ENCODE assay signal across 22 cellular contexts in genomic region chr4:87342872-87343271, GRCh38. TPM values are rescaled to one million over a fixed set of nuclear protein-coding genes. Genes with fewer than 3 reads are reported as not detected.
A peak's percentile ranks its signal among the peaks of the same experiment; 100 is the strongest.
DNase-seq lines count a peak whose midpoint lies in the region; TF ChIP-seq lines count a peak whose summit lies in the region.
"Had no signal": no experiment of that assay in that cellular context is flagged by ENCODE, and none has a peak within 500 bp of the region (broad histone marks: within the 10 kb centered on the region; RNA-seq: fewer than 3 reads in every experiment).

No MANE protein-coding gene starts in this region.

- no peak overlapping the region for H3K4me3 Mint-ChIP-seq in progenitor cell of endocrine pancreas (ENCODE audit: low read depth)
- H3K4me3 Mint-ChIP-seq in activated T-cell treated with anti-CD3 and anti-CD28 coated beads, Interleukin-2, amount 50 U/mL, for 24 hours, result no peak overlapping the region
- H3K4me3 Mint-ChIP-seq: CD4-positive, alpha-beta memory T cell had no signal

- H3K36me3 Mint-ChIP-seq in progenitor cell of endocrine pancreas (ENCODE audit: insufficient read depth), result peaks cover 35% of the 10 kb centered on the region
- H3K36me3 Mint-ChIP-seq in activated T-cell treated with anti-CD3 and anti-CD28 coated beads, Interleukin-2, amount 50 U/mL, for 24 hours (ENCODE audit: low read depth), result peaks cover 75% of the 10 kb centered on the region

- peaks cover 16% of the 10 kb centered on the region for H3K9me3 Mint-ChIP-seq in progenitor cell of endocrine pancreas (ENCODE audit: low read depth)
- H3K9me3 Mint-ChIP-seq in activated T-cell treated with anti-CD3 and anti-CD28 coated beads, Interleukin-2, amount 50 U/mL, for 24 hours, result peaks cover 4% of the 10 kb centered on the region

- H3K79me2 ChIP-seq in GM23248 (ENCODE audit: insufficient read depth), result no peaks in the 10 kb centered on the region
- peaks cover 6% of the 10 kb centered on the region for H3K79me2 ChIP-seq in hepatocyte

- H3K27ac Mint-ChIP-seq in progenitor cell of endocrine pancreas, result no peak overlapping the region
- no peak overlapping the region for H3K27ac Mint-ChIP-seq in activated T-cell treated with anti-CD3 and anti-CD28 coated beads, Interleukin-2, amount 50 U/mL, for 24 hours

- H2AFZ ChIP-seq in GM23248 (0 out of 2 replicates have a peak overlapping the region, but pooled peaks have one; percentile 77), hepatocyte (no peak overlapping the region)

- no peaks in the 10 kb centered on the region for H3F3A ChIP-seq in GM23248 (ENCODE audit: insufficient read depth)

- no peak for TF ChIP-seq EP300 in suprapubic skin (IDR thresholded peaks at IDR 0.05)

- H3K27me3 ChIP-seq in GM23248 (replicated peaks; ENCODE audit: insufficient read depth), result no peaks in the 10 kb centered on the region
- H3K27me3 ChIP-seq in adrenal gland, result no peaks in the 10 kb centered on the region
- no peaks in the 10 kb centered on the region for H3K27me3 ChIP-seq in hepatocyte
- H3K27me3 ChIP-seq in suprapubic skin, result no peaks in the 10 kb centered on the region

- no peaks in the 10 kb centered on the region for H3K9me2 ChIP-seq in GM23248 (ENCODE audit: insufficient read depth)
- H3K9me2 ChIP-seq in hepatocyte (replicated peaks; ENCODE audit: insufficient read depth), result no peaks in the 10 kb centered on the region

- TF ChIP-seq POLR2A in adrenal gland (IDR thresholded peaks at IDR 0.05) (no peak), suprapubic skin (IDR thresholded peaks at IDR 0.05) (no peak)

- H3K4me3 ChIP-seq in GM23248 (peak overlapping the region; percentile 68; the same call in 1 of the 2 replicates), adrenal gland (no peak overlapping the region), hepatocyte (no peak overlapping the region), suprapubic skin (no peak overlapping the region)
- H3K4me3 ChIP-seq: SK-N-MC had no signal

- intact Hi-C loops in adrenal gland (cut with DNase I), result no loop called here

- WGBS in GM23248 (ENCODE audit: low coverage in 1 of 2, low lambda C conversion rate in 2 of 2, missing lambda C conversion rate in 2 of 2), 2 experiments, result 94 to 97% methylated on average over 3 of the region's 3 CpGs
- 92 to 96% (median 94%) methylated on average over 3 of the region's 3 CpGs for WGBS in adrenal gland, 4 donors
- WGBS in hepatocyte (ENCODE audit: low lambda C conversion rate, missing lambda C conversion rate), result 94% methylated on average over 3 of the region's 3 CpGs
- WGBS in suprapubic skin, result 90% methylated on average over 3 of the region's 3 CpGs

- H3K9me3 ChIP-seq in GM23248 (ENCODE audit: low read depth), result no peaks in the 10 kb centered on the region
- peaks cover 0 to 10% (median 0%) of the 10 kb centered on the region in 3 donors for H3K9me3 ChIP-seq in adrenal gland (replicated peaks in 1 of 3)
- H3K9me3 ChIP-seq in hepatocyte (ENCODE audit: low read depth), result no peaks in the 10 kb centered on the region
- H3K9me3 ChIP-seq in suprapubic skin, result peaks cover 15% of the 10 kb centered on the region
- H3K9me3 ChIP-seq: Caco-2 had no signal

- peak overlapping the region; percentile 75 for H3K4me2 ChIP-seq in GM23248 (ENCODE audit: unreplicated experiment)
- no peak overlapping the region for H3K4me2 ChIP-seq in hepatocyte
- H3K4me2 ChIP-seq: KMS-11 had no signal

- H3K36me3 ChIP-seq in GM23248 (ENCODE audit: low read depth) (peaks cover 8% of the 10 kb centered on the region), adrenal gland (replicated peaks in 1 of 2) (peaks cover 0 to 13% of the 10 kb centered on the region in 2 donors), hepatocyte (replicated peaks; ENCODE audit: insufficient read depth, low read depth) (no peaks in the 10 kb centered on the region), suprapubic skin (peaks cover 26% of the 10 kb centered on the region)

- H4K20me1 ChIP-seq in GM23248 (ENCODE audit: insufficient read depth) (no peaks in the 10 kb centered on the region), hepatocyte (ENCODE audit: insufficient read depth, poor library complexity, severe bottlenecking) (no peaks in the 10 kb centered on the region)

- H3K4me1 ChIP-seq in GM23248 (ENCODE audit: insufficient read depth) (no peaks in the 10 kb centered on the region), adrenal gland (replicated peaks in 1 of 2) (peaks cover 0 to 7% of the 10 kb centered on the region in 2 donors), hepatocyte (ENCODE audit: insufficient read depth) (no peaks in the 10 kb centered on the region), suprapubic skin (peaks cover 2% of the 10 kb centered on the region)
- H3K4me1 ChIP-seq: Caco-2 had no signal

- TF ChIP-seq CTCF in adrenal gland (IDR thresholded peaks at IDR 0.05) (no peak), hepatocyte (IDR thresholded peaks at IDR 0.05; ENCODE audit: poor library complexity) (no peak), suprapubic skin (IDR thresholded peaks at IDR 0.05) (no peak), progenitor cell of endocrine pancreas (IDR thresholded peaks at IDR 0.05; ENCODE audit: unreplicated experiment) (no peak)

- no peaks in the 10 kb centered on the region for H3K27me3 Mint-ChIP-seq in progenitor cell of endocrine pancreas
- no peaks in the 10 kb centered on the region for H3K27me3 Mint-ChIP-seq in activated T-cell treated with anti-CD3 and anti-CD28 coated beads, Interleukin-2, amount 50 U/mL, for 24 hours
- H3K27me3 Mint-ChIP-seq: CD4-positive, alpha-beta memory T cell had no signal

- in situ Hi-C loops in GM23248 (cut with MboI), result loop anchor here (25.0 kb wide), 1 partner anchor 494 kb away; the partner anchor contains the start of gene MEPE

- no peak overlapping the region for H3K9ac ChIP-seq in GM23248
- H3K9ac ChIP-seq: KMS-11 had no signal

- H3K4me1 Mint-ChIP-seq in progenitor cell of endocrine pancreas (ENCODE audit: low read depth), result peaks cover 2% of the 10 kb centered on the region
- H3K4me1 Mint-ChIP-seq in activated T-cell treated with anti-CD3 and anti-CD28 coated beads, Interleukin-2, amount 50 U/mL, for 24 hours (ENCODE audit: low read depth), result no peaks in the 10 kb centered on the region

- no peak overlapping the region for H3K27ac ChIP-seq in GM23248
- peak overlapping the region in 4 of 5 donors; percentile 25 to 65 (median 31) for H3K27ac ChIP-seq in adrenal gland
- H3K27ac ChIP-seq in hepatocyte, result peak overlapping the region; percentile 41
- H3K27ac ChIP-seq in suprapubic skin, result peak overlapping the region; percentile 2
- H3K27ac ChIP-seq: KMS-11, SK-N-MC had no signal

- no peak for DNase-seq in GM23248
- no peak for DNase-seq in adrenal gland
- no peak for DNase-seq in hepatocyte (ENCODE audit: low spot score)
- no peak for DNase-seq in suprapubic skin (ENCODE audit: low spot score in 2 of 2)
- no peak for DNase-seq in progenitor cell of endocrine pancreas (ENCODE audit: low spot score, unreplicated experiment)
- DNase-seq in activated T-cell treated with anti-CD3 and anti-CD28 coated beads, Interleukin-2, amount 50 U/mL, for 24 hours, result no peak
- no peak for DNase-seq in NCI-H1092 treated with DMSO at 0.1 percent for 48 hours (lab: John Stamatoyannopoulos, UW)
- DNase-seq: C1 segment of cervical spinal cord; Caco-2; CD4-positive, alpha-beta memory T cell; DMS79 treated with DMSO at 0.1 percent for 48 hours; GF-D8; IMR-90; NCI-H1092; NCI-H1436 treated with DMSO at 0.1 percent for 48 hours; NCI-H187 treated with DMSO at 0.1 percent for 48 hours; NCI-H2227 treated with DMSO at 0.1 percent for 48 hours; SIG-M5; SW 1271 had no signal

RNA-seq across cellular contexts. Expression of gene HSD17B13, which starts 20.2 kb away (rescaled TPM):
- not detected in 2 replicates for total RNA-seq in GM23248 (2014; rRNA removed; shearing (Covaris generic))
- not detected in 2 replicates for polyA plus RNA-seq in GM23248 (2016; fragmentation: Nextera tagmentation; extraction: Ambion mirVana)
- total RNA-seq in adrenal gland, result under 1 TPM in 6 of 8 donors, not detected in 2; 0.14 to 0.88 (median 0.31) TPM
- polyA plus RNA-seq in adrenal gland, result under 1 TPM; 0.16 to 0.55 (median 0.47) TPM
- total RNA-seq in hepatocyte, result 0.52 and 1.00 TPM in 2 replicates
- polyA plus RNA-seq in hepatocyte, result 0.30 and 0.81 TPM in 2 replicates
- total RNA-seq in suprapubic skin, result 100 to 1,000 TPM in 1 of 4 donors, 10 to 100 TPM in 1, 1 to 10 TPM in 1, under 1 TPM in 1; 0.49 to 143 (median 7.6) TPM
- 0.16 and 0.31 TPM in 2 replicates for total RNA-seq in progenitor cell of endocrine pancreas
- total RNA-seq: A673, IMR-90 had no signal
- polyA plus RNA-seq: IMR-90 had no signal

RNA-seq across cellular contexts. Expression of gene HSD17B11, which starts 48.1 kb away (rescaled TPM):
- 37.0 and 44.6 TPM in 2 replicates for total RNA-seq in GM23248 (2014; rRNA removed; shearing (Covaris generic))
- polyA plus RNA-seq in GM23248 (2016; fragmentation: Nextera tagmentation; extraction: Ambion mirVana) (30.4 and 31.1 TPM in 2 replicates), adrenal gland (100 to 1,000 TPM in 1 of 3 donors, 10 to 100 TPM in 2; 34.1 to 131 (median 40.9) TPM), hepatocyte (56.1 and 76.0 TPM in 2 replicates)
- total RNA-seq in adrenal gland (100 to 1,000 TPM in 4 of 8 donors, 10 to 100 TPM in 4; 82.1 to 191 (median 96.1) TPM), hepatocyte (171 and 175 TPM in 2 replicates), suprapubic skin (10 to 100 TPM; 11.3 to 34.4 (median 21.4) TPM), progenitor cell of endocrine pancreas (28.2 and 31.7 TPM in 2 replicates)
